11 cellular contexts compared by ENCODE assay signal in the genomic region with DNA sequence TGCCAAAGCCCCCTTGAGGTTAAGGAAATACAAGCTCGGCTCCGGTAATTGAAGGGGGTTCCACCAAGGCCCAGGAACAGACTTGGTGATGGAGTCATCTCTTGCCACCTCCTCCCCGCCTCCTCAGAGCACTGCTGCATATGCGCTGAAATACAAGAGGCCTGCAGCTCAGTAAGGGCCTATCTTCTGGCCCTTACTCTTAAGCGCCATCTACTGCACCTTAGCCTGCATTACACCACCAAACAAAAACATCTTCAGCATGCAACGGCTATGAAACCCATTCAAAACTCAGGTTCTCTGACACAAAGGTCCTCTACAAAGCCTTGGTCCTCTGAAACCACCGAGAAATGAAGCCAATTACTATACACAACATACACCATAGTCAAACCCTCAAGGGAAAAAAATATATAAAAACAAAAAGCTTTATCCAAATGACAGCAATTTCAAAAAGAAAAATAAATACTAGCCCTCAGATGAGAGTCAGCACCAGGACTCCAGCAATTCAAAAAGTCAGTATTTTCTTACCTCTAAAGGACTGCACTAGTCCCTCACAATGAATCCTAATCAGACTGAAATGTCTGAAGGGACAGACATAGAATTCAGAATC.
DNase-seq lines count a peak whose midpoint lies in the region; ATAC-seq and TF ChIP-seq lines count a peak whose summit lies in the region.
"Had no signal": no experiment of that assay in that cellular context is flagged by ENCODE, and none has a peak within 500 bp of the region (broad histone marks: within the 10 kb centered on the region; RNA-seq: fewer than 3 reads in every experiment).

No MANE protein-coding gene starts in this region.

- no peak overlapping the region for H2AK9ac ChIP-seq in IMR-90 (replicated peaks; ENCODE audit: low read depth, low read length, poor library complexity)

- BruUV-seq in IMR-90 (replicated peaks; lab: Mats Ljungman, UMichigan): no TSS peak

- no peak overlapping the region for H3K9ac ChIP-seq in IMR-90 (ENCODE audit: low read depth, low read length)
- H3K9ac ChIP-seq: BLaER1 treated with 17β-estradiol and CSF1 and Interleukin-3, amounts not matched to agents 10 nM and 100 nM had no signal

- H3K14ac ChIP-seq in IMR-90 (replicated peaks; ENCODE audit: low read depth, low read length): no peak overlapping the region

- H3K4ac ChIP-seq in IMR-90 (ENCODE audit: low read depth, low read length): no peak overlapping the region

- no peak for TF ChIP-seq POLR2A in IMR-90 (IDR thresholded peaks at IDR 0.05; ENCODE audit: low read depth, low read length)

- no peak overlapping the region for H4K5ac ChIP-seq in IMR-90 (ENCODE audit: low read depth, low read length)

- H3K79me2 ChIP-seq in osteoblast (ENCODE audit: insufficient read depth, low read length): no peaks in the 10 kb centered on the region

- no peak for ATAC-seq in IMR-90 (ENCODE audit: low read depth)
- ATAC-seq: mucosa of descending colon had no signal

- no peak overlapping the region for H2AFZ ChIP-seq in IMR-90 (replicated peaks; ENCODE audit: low read length, poor library complexity)
- H2AFZ ChIP-seq in osteoblast (ENCODE audit: low read length): no peak overlapping the region

- H3K4me2 ChIP-seq in IMR-90 (ENCODE audit: low read depth, low read length) (no peak overlapping the region), osteoblast (ENCODE audit: insufficient read depth, low read length) (no peak overlapping the region)
- H3K4me2 ChIP-seq: BLaER1 treated with 17β-estradiol and CSF1 and Interleukin-3, amounts not matched to agents 10 nM and 100 nM had no signal

- H3K79me1 ChIP-seq in IMR-90 (ENCODE audit: low read depth in 1 of 2, low read length in 2 of 2): no peaks in the 10 kb centered on the region

- H3K4me1 ChIP-seq in IMR-90 (ENCODE audit: control insufficient read depth, insufficient read depth, low read length) (no peaks in the 10 kb centered on the region), osteoblast (ENCODE audit: insufficient read depth, low read length) (no peaks in the 10 kb centered on the region)
- H3K4me1 ChIP-seq: BLaER1 treated with 17β-estradiol and CSF1 and Interleukin-3, amounts not matched to agents 10 nM and 100 nM had no signal

- no peak overlapping the region for H2BK20ac ChIP-seq in IMR-90 (ENCODE audit: low read depth, low read length)

- H4K20me1 ChIP-seq in IMR-90 (ENCODE audit: insufficient read depth, low read length): no peaks in the 10 kb centered on the region
- no peaks in the 10 kb centered on the region for H4K20me1 ChIP-seq in osteoblast (ENCODE audit: insufficient read depth, low read length)
- H4K20me1 ChIP-seq: BLaER1 treated with 17β-estradiol and CSF1 and Interleukin-3, amounts not matched to agents 10 nM and 100 nM had no signal

- no peaks in the 10 kb centered on the region for H3K9me1 ChIP-seq in IMR-90 (ENCODE audit: insufficient read depth, low read length)

- H3K56ac ChIP-seq in IMR-90 (ENCODE audit: extremely low read depth, insufficient read depth, low read length): no peak overlapping the region

- H3K27ac ChIP-seq in IMR-90 (ENCODE audit: insufficient read depth, low read length): no peak overlapping the region
- H3K27ac ChIP-seq in osteoblast (ENCODE audit: low read depth, low read length): no peak overlapping the region
- no peak overlapping the region for H3K27ac ChIP-seq in dorsolateral prefrontal cortex
- H3K27ac ChIP-seq: BLaER1 treated with 17β-estradiol and CSF1 and Interleukin-3, amounts not matched to agents 10 nM and 100 nM had no signal

- DNase-seq in NOMO-1 treated with DMSO at 0.1 percent for 48 hours (lab: John Stamatoyannopoulos, UW; ENCODE audit: unreplicated experiment) (peak; percentile 1), NOMO-1 (lab: John Stamatoyannopoulos, UW; ENCODE audit: unreplicated experiment in 2 of 2) (no peak), IMR-90 (no peak), amniotic epithelial cell (ENCODE audit: low read depth) (peak; percentile 14), osteoblast (ENCODE audit: insufficient read length, low spot score, missing footprints) (no peak), dorsolateral prefrontal cortex (no peak), NCI-H187 treated with DMSO at 0.1 percent for 48 hours (lab: John Stamatoyannopoulos, UW) (no peak), CD1c-positive myeloid dendritic cell (ENCODE audit: extremely low spot score) (no peak)
- DNase-seq: activated CD4-positive, CD25-positive, alpha-beta regulatory T cell; mucosa of descending colon had no signal

- intact Hi-C loops in IMR-90 (cut with micrococcal nuclease): no loop called here
- intact Hi-C loops in dorsolateral prefrontal cortex (cut with DNase I): no loop called here

- H4K8ac ChIP-seq in IMR-90 (ENCODE audit: low read depth in 2 of 2, low read length in 2 of 2): no peak overlapping the region

- H2BK15ac ChIP-seq in IMR-90 (ENCODE audit: low read depth, low read length): no peak overlapping the region

- CTCF ChIA-PET in IMR-90 (lab: Yijun Ruan, JAX): no interaction called here

- H4K91ac ChIP-seq in IMR-90 (ENCODE audit: insufficient read depth, low read depth, low read length): no peak overlapping the region

- H3K9me3 ChIP-seq in IMR-90 (ENCODE audit: control insufficient read depth, insufficient read depth, low read length) (no peaks in the 10 kb centered on the region), osteoblast (ENCODE audit: low read depth, low read length) (no peaks in the 10 kb centered on the region)
- H3K9me3 ChIP-seq: mucosa of descending colon had no signal

- no peak overlapping the region for H3K23ac ChIP-seq in IMR-90 (ENCODE audit: low read depth, low read length)

- POLR2A ChIA-PET in IMR-90 (lab: Charles Lee; ENCODE audit: unreplicated experiment): no interaction called here

- H3K36me3 ChIP-seq in IMR-90 (ENCODE audit: control insufficient read depth, insufficient read depth, low read length): no peaks in the 10 kb centered on the region
- H3K36me3 ChIP-seq in osteoblast (ENCODE audit: insufficient read depth, low read length): no peaks in the 10 kb centered on the region
- H3K36me3 ChIP-seq: BLaER1 treated with 17β-estradiol and CSF1 and Interleukin-3, amounts not matched to agents 10 nM and 100 nM had no signal

- H3K4me3 ChIP-seq in IMR-90 (ENCODE audit: insufficient read depth, low read depth, low read length): no peak overlapping the region
- no peak overlapping the region for H3K4me3 ChIP-seq in osteoblast (ENCODE audit: insufficient read depth, low read length)
- H3K4me3 ChIP-seq in dorsolateral prefrontal cortex: no peak overlapping the region
- H3K4me3 ChIP-seq: BLaER1 treated with 17β-estradiol and CSF1 and Interleukin-3, amounts not matched to agents 10 nM and 100 nM; mucosa of descending colon had no signal

- TF ChIP-seq CTCF in IMR-90 (conservative IDR thresholded peaks at IDR 0.05; ENCODE audit: low read depth, low read length) (peak; percentile 34; the same call in 1 of the 2 replicates), osteoblast (IDR thresholded peaks at IDR 0.05; ENCODE audit: extremely low read depth, low read depth, low read length) (peak; percentile 48), dorsolateral prefrontal cortex (IDR thresholded peaks at IDR 0.05 in 54 of 56, conservative IDR thresholded peaks at IDR 0.05 in 2 of 56; ENCODE audit: low read depth in 1 of 56, partially characterized antibody in 56 of 56) (no peak)

- H3K18ac ChIP-seq in IMR-90 (ENCODE audit: low read depth, low read length): no peak overlapping the region

- H2AK5ac ChIP-seq in IMR-90 (ENCODE audit: low read depth, low read length): no peak overlapping the region

- no peak overlapping the region for H2BK120ac ChIP-seq in IMR-90 (ENCODE audit: low read depth, low read length)

- H3K27me3 ChIP-seq in IMR-90 (ENCODE audit: control insufficient read depth, insufficient read depth, low read length) (no peaks in the 10 kb centered on the region), osteoblast (ENCODE audit: insufficient read depth, low read length) (no peaks in the 10 kb centered on the region), dorsolateral prefrontal cortex (peaks cover 0 to 3% (median 0%) of the 10 kb centered on the region in 45 donors)
- H3K27me3 ChIP-seq: BLaER1 treated with 17β-estradiol and CSF1 and Interleukin-3, amounts not matched to agents 10 nM and 100 nM had no signal

- no peak overlapping the region for H2BK5ac ChIP-seq in IMR-90 (ENCODE audit: low read depth, low read length, poor library complexity, severe bottlenecking)

- dilution Hi-C loops in IMR-90 (cut with HindIII; ENCODE audit: low sequenced_read_pairs, unreplicated experiment): no loop called here

- WGBS in IMR-90 (ENCODE audit: extremely low coverage in 2 of 2, insufficient read length in 1 of 2), 2 experiments: 50% methylated on average over 2 of the region's 7 CpGs; no CpG with 5 or more reads in 1 of the 2 experiments

- 0 out of 2 replicates have a peak, but pooled peaks have one; percentile 21 for TF ChIP-seq RAD21 in IMR-90 (IDR thresholded peaks at IDR 0.05; ENCODE audit: low read length)

- in situ Hi-C loops in IMR-90 (cut with MboI; ENCODE audit: low sequenced_read_pairs): no loop called here

TF ChIP-seq in IMR-90, 13 proteins besides CTCF, POLR2A, EP300 and RAD21:
- TF ChIP-seq, protein P1, sequence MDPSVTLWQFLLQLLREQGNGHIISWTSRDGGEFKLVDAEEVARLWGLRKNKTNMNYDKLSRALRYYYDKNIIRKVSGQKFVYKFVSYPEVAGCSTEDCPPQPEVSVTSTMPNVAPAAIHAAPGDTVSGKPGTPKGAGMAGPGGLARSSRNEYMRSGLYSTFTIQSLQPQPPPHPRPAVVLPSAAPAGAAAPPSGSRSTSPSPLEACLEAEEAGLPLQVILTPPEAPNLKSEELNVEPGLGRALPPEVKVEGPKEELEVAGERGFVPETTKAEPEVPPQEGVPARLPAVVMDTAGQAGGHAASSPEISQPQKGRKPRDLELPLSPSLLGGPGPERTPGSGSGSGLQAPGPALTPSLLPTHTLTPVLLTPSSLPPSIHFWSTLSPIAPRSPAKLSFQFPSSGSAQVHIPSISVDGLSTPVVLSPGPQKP (IDR thresholded peaks at IDR 0.05; ENCODE audit: borderline replicate concordance, low read depth, low read length): no peak
- TF ChIP-seq SMC3 (IDR thresholded peaks at IDR 0.05; ENCODE audit: low read depth, low read length): peak; percentile 30

Comparison
In these comparisons a context has a peak if more than half of its experiments do, and no peak if none do; other contexts are left out.
1. DNase-seq: peak in NOMO-1 treated with DMSO at 0.1 percent for 48 hours (single experiment) and amniotic epithelial cell (single experiment); none in NOMO-1 (0 of 2), IMR-90 (single experiment), osteoblast (single experiment), dorsolateral prefrontal cortex (0 of 10), NCI-H187 treated with DMSO at 0.1 percent for 48 hours (single experiment) and CD1c-positive myeloid dendritic cell (single experiment).
2. CTCF ChIP-seq: peak in IMR-90 (single experiment) and osteoblast (single experiment); none in dorsolateral prefrontal cortex (0 of 56).